ENCODE assay signal across 34 cellular contexts in genomic region chr5:138129347-138129746, GRCh38. TPM values are rescaled to one million over a fixed set of nuclear protein-coding genes. Genes with fewer than 3 reads are reported as not detected.
"Had no signal": no experiment of that assay in that cellular context is flagged by ENCODE, and none has a peak within 500 bp of the region (broad histone marks: within the 10 kb centered on the region; RNA-seq: fewer than 3 reads in every experiment).

No MANE protein-coding gene starts in this region.

- H3K9me3 ChIP-seq: ascending aorta had no signal

- H3K36me3 ChIP-seq: ascending aorta, cardiac muscle cell, WERI-Rb-1 had no signal

- H3K4me1 ChIP-seq: ascending aorta had no signal

- DNase-seq: activated CD4-positive, alpha-beta memory T cell treated with anti-CD3 and anti-CD28 coated beads, Interleukin-2, amount 10 ng/mL, durations not matched to agents 7 days and 5 days; activated CD4-positive, alpha-beta T cell treated with anti-CD3 and anti-CD28 coated beads for 1 hour; activated CD4-positive, alpha-beta T cell treated with anti-CD3 and anti-CD28 coated beads for 36 hours; activated CD4-positive, alpha-beta T cell treated with anti-CD3 and anti-CD28 coated beads for 48 hours; activated CD4-positive, alpha-beta T cell treated with anti-CD3 and anti-CD28 coated beads, Interleukin-2, amount 10 ng/mL, durations not matched to agents 7 days and 5 days; activated CD4-positive, alpha-beta T cell treated with anti-CD3 and anti-CD28 coated beads, Interleukin-2, amount 50 U/mL, for 48 hours; activated CD4-positive, CD25-positive, alpha-beta regulatory T cell; activated CD8-positive, alpha-beta memory T cell treated with anti-CD3 and anti-CD28 coated beads for 24 hours; activated CD8-positive, alpha-beta memory T cell treated with anti-CD3 and anti-CD28 coated beads, Interleukin-2, amount 10 ng/mL, durations not matched to agents 7 days and 5 days; activated CD8-positive, alpha-beta memory T cell treated with anti-CD3 and anti-CD28 coated beads, Interleukin-2, amount 50 U/mL, for 48 hours; activated CD8-positive, alpha-beta T cell treated with anti-CD3 and anti-CD28 coated beads, Interleukin-2, amount 10 ng/mL, durations not matched to agents 7 days and 5 days; activated effector memory CD4-positive, alpha-beta T cell treated with Interleukin-2 at 50 U/mL for 16 hours; activated gamma-delta T cell; activated naive CD4-positive, alpha-beta T cell treated with anti-CD3 and anti-CD28 coated beads, Interleukin-2, amount 10 ng/mL, durations not matched to agents 7 days and 5 days; activated naive CD4-positive, alpha-beta T cell treated with Interleukin-2 at 50 U/mL for 16 hours; activated naive CD8-positive, alpha-beta T cell treated with anti-CD3 and anti-CD28 coated beads, Interleukin-2, amount 10 ng/mL, durations not matched to agents 7 days and 5 days; activated naive CD8-positive, alpha-beta T cell treated with anti-CD3 and anti-CD28 coated beads, Interleukin-2, amount 50 U/mL, for 24 hours; activated T-cell treated with anti-CD3 and anti-CD28 coated beads, Interleukin-2, amount 50 U/mL, for 24 hours; activated T-cell treated with anti-CD3 and anti-CD28 coated beads, Interleukin-2, amount 50 U/mL, for 48 hours; amygdala; anterior cingulate cortex; caudate nucleus; cerebellar nuclear complex; T-helper 1 cell; T-helper 2 cell; T-helper 9 cell; WERI-Rb-1 had no signal

- H3K27ac ChIP-seq: ascending aorta, cardiac muscle cell, WERI-Rb-1 had no signal

- H3K4me3 ChIP-seq: ascending aorta, cardiac muscle cell had no signal

- H3K27me3 ChIP-seq: ascending aorta, cardiac muscle cell had no signal

- ATAC-seq: activated CD4-positive, alpha-beta T cell treated with anti-CD3 and anti-CD28 coated beads for 36 hours; activated CD4-positive, CD25-positive, alpha-beta regulatory T cell treated with anti-CD3 and anti-CD28 coated beads, Interleukin-2, amount 50 U/mL, for 24 hours; activated CD8-positive, alpha-beta memory T cell treated with anti-CD3 and anti-CD28 coated beads, Interleukin-2, amount 10 ng/mL, durations not matched to agents 7 days and 5 days; activated CD8-positive, alpha-beta T cell treated with anti-CD3 and anti-CD28 coated beads, Interleukin-2, amount 10 ng/mL, durations not matched to agents 7 days and 5 days; activated naive CD8-positive, alpha-beta T cell treated with anti-CD3 and anti-CD28 coated beads, Interleukin-2, amount 50 U/mL, for 24 hours; WTC11 had no signal

RNA-seq across cellular contexts. Expression of gene NME5, which starts 9.9 kb away (rescaled TPM):
- total RNA-seq: activated CD4-positive, alpha-beta memory T cell treated with anti-CD3 and anti-CD28 coated beads, Interleukin-2, amount 10 ng/mL, durations not matched to agents 7 days and 5 days; activated CD4-positive, alpha-beta T cell treated with anti-CD3 and anti-CD28 coated beads for 36 hours; activated CD4-positive, alpha-beta T cell treated with anti-CD3 and anti-CD28 coated beads, Interleukin-2, amount 10 ng/mL, durations not matched to agents 7 days and 5 days; activated CD8-positive, alpha-beta memory T cell treated with anti-CD3 and anti-CD28 coated beads, Interleukin-2, amount 10 ng/mL, durations not matched to agents 7 days and 5 days; activated CD8-positive, alpha-beta T cell treated with anti-CD3 and anti-CD28 coated beads, Interleukin-2, amount 10 ng/mL, durations not matched to agents 7 days and 5 days; activated naive CD8-positive, alpha-beta T cell treated with anti-CD3 and anti-CD28 coated beads, Interleukin-2, amount 10 ng/mL, durations not matched to agents 7 days and 5 days; activated T-helper 2 cell treated with anti-CD3 and anti-CD28 coated beads, Interferon-gamma antibody, Interleukin-2, Interleukin-4, amounts not matched to agents 10 μg/mL and 5 μg/mL and 100 μg/mL, durations not matched to agents 14 hours and 24 hours and 36 hours; ascending aorta had no signal

RNA-seq across cellular contexts. Expression of gene WNT8A, which starts 45.5 kb away (rescaled TPM):
- total RNA-seq: activated CD4-positive, alpha-beta memory T cell treated with anti-CD3 and anti-CD28 coated beads, Interleukin-2, amount 10 ng/mL, durations not matched to agents 7 days and 5 days; activated CD4-positive, alpha-beta T cell treated with anti-CD3 and anti-CD28 coated beads for 36 hours; activated CD4-positive, alpha-beta T cell treated with anti-CD3 and anti-CD28 coated beads, Interleukin-2, amount 10 ng/mL, durations not matched to agents 7 days and 5 days; activated CD8-positive, alpha-beta memory T cell treated with anti-CD3 and anti-CD28 coated beads, Interleukin-2, amount 10 ng/mL, durations not matched to agents 7 days and 5 days; activated CD8-positive, alpha-beta T cell treated with anti-CD3 and anti-CD28 coated beads, Interleukin-2, amount 10 ng/mL, durations not matched to agents 7 days and 5 days; activated naive CD8-positive, alpha-beta T cell treated with anti-CD3 and anti-CD28 coated beads, Interleukin-2, amount 10 ng/mL, durations not matched to agents 7 days and 5 days; activated T-helper 2 cell treated with anti-CD3 and anti-CD28 coated beads, Interferon-gamma antibody, Interleukin-2, Interleukin-4, amounts not matched to agents 10 μg/mL and 5 μg/mL and 100 μg/mL, durations not matched to agents 14 hours and 24 hours and 36 hours; ascending aorta; bronchial epithelial cell; cardiac muscle cell; chondrocyte; WTC11 had no signal

RNA-seq across cellular contexts. Expression of gene KIF20A, which starts 49.6 kb away (rescaled TPM):
- total RNA-seq: ascending aorta had no signal
